In genomic region chr11:107182983-107183382, GRCh38 we compare ENCODE assay signal across 15 cellular contexts.
DNase-seq lines count a peak whose midpoint lies in the region; ATAC-seq and TF ChIP-seq lines count a peak whose summit lies in the region.
"Had no signal": no experiment of that assay in that cellular context is flagged by ENCODE, and none has a peak within 500 bp of the region (broad histone marks: within the 10 kb centered on the region; RNA-seq: fewer than 3 reads in every experiment).

No MANE protein-coding gene starts in this region.

- H3K9me3 ChIP-seq in RWPE2 (ENCODE audit: severe bottlenecking) = peaks cover 1% of the 10 kb centered on the region
- H3K9me3 ChIP-seq: MG63 had no signal

- no peak overlapping the region for H3K4me3 ChIP-seq in RWPE2 (ENCODE audit: severe bottlenecking)
- H3K4me3 ChIP-seq: MG63 had no signal

- DNase-seq in NCI-H526 (lab: John Stamatoyannopoulos, UW) = peak; percentile 49 to 55
- DNase-seq in NCI-H526 treated with DMSO at 0.1 percent for 48 hours (lab: John Stamatoyannopoulos, UW) = no peak
- no peak for DNase-seq in RWPE2 (ENCODE audit: low spot score)
- DNase-seq in iris pigment epithelial cell (ENCODE audit: low read depth) = peak; percentile 11
- DNase-seq in mesenteric fat pad (ENCODE audit: low spot score) = no peak
- DNase-seq in activated gamma-delta T cell treated with Interleukin-2 at 50 U/mL for 16 hours = no peak
- DNase-seq in RPMI8226 = no peak
- DNase-seq: C1 segment of cervical spinal cord, H9, KG1, MG63, NCI-H1092 treated with DMSO at 0.1 percent for 48 hours, NCI-H187 treated with DMSO at 0.1 percent for 48 hours, NCI-H524 treated with DMSO at 0.1 percent for 48 hours had no signal

- H3K27me3 ChIP-seq in RWPE2 (ENCODE audit: insufficient read depth, poor library complexity, severe bottlenecking) = no peaks in the 10 kb centered on the region
- H3K27me3 ChIP-seq: MG63 had no signal

- no peak for TF ChIP-seq CTCF in RWPE2 (IDR thresholded peaks at IDR 0.05; ENCODE audit: poor library complexity, severe bottlenecking)

- no peaks in the 10 kb centered on the region for H3K4me1 ChIP-seq in RWPE2 (ENCODE audit: insufficient read depth, poor library complexity, severe bottlenecking)

- no peaks in the 10 kb centered on the region for H3K36me3 ChIP-seq in RWPE2 (ENCODE audit: low read depth)
- H3K36me3 ChIP-seq: MG63 had no signal

- no peak overlapping the region for H3K27ac ChIP-seq in RWPE2 (ENCODE audit: poor library complexity, severe bottlenecking)

- ATAC-seq in RWPE2 (ENCODE audit: low read depth) (peak; percentile 53; the same call in 2 of the 3 replicates), HG03039 (IDR thresholded peaks at IDR 0.05; ENCODE audit: unreplicated experiment) (no peak)

Comparison
In these comparisons a context has a peak if more than half of its experiments do, and no peak if none do; other contexts are left out.
1. DNase-seq: peak in NCI-H526 (2 of 2) and iris pigment epithelial cell (single experiment); none in NCI-H526 treated with DMSO at 0.1 percent for 48 hours (single experiment), RWPE2 (single experiment), mesenteric fat pad (single experiment), activated gamma-delta T cell treated with Interleukin-2 at 50 U/mL for 16 hours (single experiment) and RPMI8226 (single experiment).